ENCODE assay signal across 8 cellular contexts in genomic region chr6:33416386-33417126, GRCh38. TPM values are rescaled to one million over a fixed set of nuclear protein-coding genes. Genes with fewer than 3 reads are reported as not detected.
DNase-seq lines count a peak whose midpoint lies in the region; ATAC-seq, FAIRE-seq and TF ChIP-seq lines count a peak whose summit lies in the region.

No MANE protein-coding gene starts in this region.

- no peak overlapping the region for H2AFZ ChIP-seq in fibroblast of lung (ENCODE audit: low read length)

- peak overlapping the region; percentile 100 for H3K27ac ChIP-seq in fibroblast of lung (ENCODE audit: insufficient read depth, low read length)

- H3K9ac ChIP-seq in fibroblast of lung (ENCODE audit: insufficient read depth, low read length) = peak overlapping the region; percentile 50
- H3K9ac ChIP-seq in skeletal muscle satellite cell (ENCODE audit: low read depth, low read length) = peak overlapping the region; percentile 87

- DNase-seq in GM18507 (ENCODE audit: extremely low spot score, insufficient read length, low read depth) = no peak
- peak in 1 of 34 experiments; percentile 15 for DNase-seq in T-cell
- no peak for DNase-seq in fibroblast of lung (ENCODE audit: low read depth in 2 of 2)
- DNase-seq in HuH-7.5 (ENCODE audit: low spot score) = no peak
- no peak for DNase-seq in RKO (ENCODE audit: low spot score)
- no peak for DNase-seq in mesenteric fat pad (ENCODE audit: low spot score)

- TF ChIP-seq CTCF in fibroblast of lung (conservative IDR thresholded peaks at IDR 0.05 in 1 of 2, IDR thresholded peaks at IDR 0.05 in 1 of 2; ENCODE audit: low read depth in 1 of 2, low read length in 2 of 2) = no peak

- FAIRE-seq in GM18507 (lab: Jason Lieb, UNC) = peak; percentile 65

- H3K4me1 ChIP-seq in fibroblast of lung (ENCODE audit: control insufficient read depth, extremely low read depth, insufficient read depth, low read length) (peaks cover 24% of the 10 kb centered on the region), skeletal muscle satellite cell (ENCODE audit: control insufficient read depth, insufficient read depth, low read length) (peaks cover 27% of the 10 kb centered on the region)

- H3K4me3 ChIP-seq in fibroblast of lung (replicated peaks in 1 of 4; ENCODE audit: control extremely low read depth in 1 of 4, insufficient read depth in 1 of 4, low read depth in 3 of 4, low read length in 4 of 4) = peak overlapping the region; percentile 77 to 95 (median 83)
- H3K4me3 ChIP-seq in skeletal muscle satellite cell (ENCODE audit: low read length) = peak overlapping the region; percentile 80

- peaks cover 7% of the 10 kb centered on the region for H3K36me3 ChIP-seq in fibroblast of lung (ENCODE audit: control insufficient read depth, insufficient read depth, low read length)
- H3K36me3 ChIP-seq in skeletal muscle satellite cell (ENCODE audit: insufficient read depth, low read length) = peaks cover 40% of the 10 kb centered on the region

- peaks cover 35% of the 10 kb centered on the region for H3K36me3 Mint-ChIP-seq in T-cell

- POLR2A ChIA-PET in T-cell (lab: Charles Lee) = no interaction called here

- peak overlapping the region; percentile 85 for H3K4me2 ChIP-seq in fibroblast of lung (ENCODE audit: extremely low read depth, insufficient read depth, low read length)
- peak overlapping the region; percentile 92 for H3K4me2 ChIP-seq in skeletal muscle satellite cell (ENCODE audit: low read length)

- H3K27me3 ChIP-seq in fibroblast of lung (ENCODE audit: control insufficient read depth, insufficient read depth, low read length) (no peaks in the 10 kb centered on the region), skeletal muscle satellite cell (ENCODE audit: control insufficient read depth, insufficient read depth, low read length) (no peaks in the 10 kb centered on the region)

- H3K27me3 Mint-ChIP-seq in T-cell = no peaks in the 10 kb centered on the region

- ATAC-seq in T-cell (replicated peaks in 1 of 4) = no peak
- no peak for ATAC-seq in GM18870 (IDR thresholded peaks at IDR 0.05; ENCODE audit: unreplicated experiment)

- H3K9me3 ChIP-seq in fibroblast of lung (ENCODE audit: control insufficient read depth, insufficient read depth, low read depth, low read length) (no peaks in the 10 kb centered on the region), skeletal muscle satellite cell (replicated peaks; ENCODE audit: low read length) (no peaks in the 10 kb centered on the region)

- H4K20me1 ChIP-seq in fibroblast of lung (ENCODE audit: control insufficient read depth, extremely low read depth, insufficient read depth, low read length) = no peaks in the 10 kb centered on the region

- H3K27ac Mint-ChIP-seq in T-cell = peak overlapping the region; percentile 96 to 99

- H3K9me3 Mint-ChIP-seq in T-cell = no peaks in the 10 kb centered on the region

- peak overlapping the region; percentile 92 to 94 (median 94) for H3K4me3 Mint-ChIP-seq in T-cell

- H3K79me2 ChIP-seq in fibroblast of lung (ENCODE audit: control insufficient read depth, insufficient read depth, low read length) = peaks cover 58% of the 10 kb centered on the region

- peaks cover 76 to 90% (median 83%) of the 10 kb centered on the region in 3 donors for H3K4me1 Mint-ChIP-seq in T-cell

- CTCF ChIA-PET in T-cell (lab: Charles Lee) = interaction anchor here in 1 of 2 donors (0.6 to 1.6 kb wide), 3 partner anchors 8 to 26 kb away, joined by 3 to 7 read pairs (median 3); no protein-coding TSS in a partner anchor

RNA-seq across cellular contexts. Expression of gene CUTA, which starts 1.4 kb away (rescaled TPM):
- total RNA-seq in T-cell (100 to 1,000 TPM; 169 to 184 (median 176) TPM), fibroblast of lung (105 and 127 TPM in 2 replicates), mesenteric fat pad (103 TPM)
- 264 and 347 TPM in 2 replicates for polyA plus RNA-seq in fibroblast of lung
- 404 and 504 TPM in 2 replicates for polyA plus RNA-seq in fibroblast of lung (2012)
- polyA minus RNA-seq in fibroblast of lung (ENCODE audit: low replicate concordance) = 203 and 241 TPM in 2 replicates
- total RNA-seq in skeletal muscle satellite cell (2012; rRNA removed) = 86.7 and 103 TPM in 2 replicates

RNA-seq across cellular contexts. Expression of gene SYNGAP1, which starts 3.3 kb away (rescaled TPM):
- total RNA-seq in T-cell = 100 to 1,000 TPM in 1 of 5 donors, 10 to 100 TPM in 4; 51.2 to 111 (median 64.5) TPM
- total RNA-seq in fibroblast of lung = 4.6 and 7.3 TPM in 2 replicates
- 3.6 and 5.9 TPM in 2 replicates for polyA plus RNA-seq in fibroblast of lung
- 13.7 and 14.9 TPM in 2 replicates for polyA plus RNA-seq in fibroblast of lung (2012)
- 8.8 and 12.5 TPM in 2 replicates for polyA minus RNA-seq in fibroblast of lung (ENCODE audit: low replicate concordance)
- total RNA-seq in skeletal muscle satellite cell (2012; rRNA removed) = 4.2 and 5.1 TPM in 2 replicates
- total RNA-seq in mesenteric fat pad = 14.1 TPM

RNA-seq across cellular contexts. Expression of gene PHF1, which starts 5.7 kb away (rescaled TPM):
- total RNA-seq in T-cell (100 to 1,000 TPM; 169 to 372 (median 175) TPM), fibroblast of lung (24.4 and 28.9 TPM in 2 replicates), mesenteric fat pad (42.5 TPM)
- polyA plus RNA-seq in fibroblast of lung = 29.6 and 32.9 TPM in 2 replicates
- polyA plus RNA-seq in fibroblast of lung (2012) = 33.7 and 33.9 TPM in 2 replicates
- polyA minus RNA-seq in fibroblast of lung (ENCODE audit: low replicate concordance) = 47.0 and 75.3 TPM in 2 replicates
- 10.9 and 11.6 TPM in 2 replicates for total RNA-seq in skeletal muscle satellite cell (2012; rRNA removed)

RNA-seq across cellular contexts. Expression of gene KIFC1, which starts 24.9 kb away (rescaled TPM):
- total RNA-seq in T-cell (1 to 10 TPM; 1.1 to 2.9 (median 1.8) TPM), fibroblast of lung (0.51 and 5.3 TPM in 2 replicates), mesenteric fat pad (0.19 TPM)
- 8.0 and 36.6 TPM in 2 replicates for polyA plus RNA-seq in fibroblast of lung
- polyA plus RNA-seq in fibroblast of lung (2012) = 7.5 and 33.4 TPM in 2 replicates
- polyA minus RNA-seq in fibroblast of lung (ENCODE audit: low replicate concordance) = 6.1 and 27.2 TPM in 2 replicates
- 28.6 and 29.4 TPM in 2 replicates for total RNA-seq in skeletal muscle satellite cell (2012; rRNA removed)

RNA-seq across cellular contexts. Expression of gene ZBTB9, which starts 37.8 kb away (rescaled TPM):
- total RNA-seq in T-cell (10 to 100 TPM in 3 of 5 donors, 1 to 10 TPM in 2; 3.9 to 12.6 (median 11.1) TPM), fibroblast of lung (4.1 and 4.9 TPM in 2 replicates), mesenteric fat pad (4.6 TPM)
- polyA plus RNA-seq in fibroblast of lung = 5.2 and 6.7 TPM in 2 replicates
- 5.6 and 8.8 TPM in 2 replicates for polyA plus RNA-seq in fibroblast of lung (2012)
- 5.5 and 10.2 TPM in 2 replicates for polyA minus RNA-seq in fibroblast of lung (ENCODE audit: low replicate concordance)
- 6.3 and 6.6 TPM in 2 replicates for total RNA-seq in skeletal muscle satellite cell (2012; rRNA removed)
